ENCODE assay signal across 22 cellular contexts in the genomic region with DNA sequence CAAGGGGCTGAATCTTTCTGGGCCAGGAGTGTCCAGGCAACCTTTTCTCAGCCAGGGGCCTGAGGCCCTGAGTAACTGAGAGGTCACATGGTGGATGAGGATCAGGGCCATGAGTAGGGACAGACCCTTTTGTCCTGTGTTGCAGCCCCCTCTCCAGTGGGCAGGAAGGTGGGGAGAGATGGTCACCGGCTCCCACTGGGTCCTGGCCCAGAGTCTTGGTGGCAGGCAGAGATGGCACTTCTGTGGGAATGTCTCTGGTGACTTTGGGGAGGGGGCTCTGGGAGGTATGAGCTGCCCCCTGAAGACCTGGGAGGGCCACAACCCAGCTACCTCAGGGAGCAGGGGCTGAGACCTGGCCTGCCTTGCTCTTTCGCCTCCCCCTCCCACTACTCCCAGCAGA. TPM values are rescaled to one million over a fixed set of nuclear protein-coding genes. Genes with fewer than 3 reads are reported as not detected.
DNase-seq lines count a peak whose midpoint lies in the region; ATAC-seq, FAIRE-seq and TF ChIP-seq lines count a peak whose summit lies in the region.
"Had no signal": no experiment of that assay in that cellular context is flagged by ENCODE, and none has a peak within 500 bp of the region (broad histone marks: within the 10 kb centered on the region; RNA-seq: fewer than 3 reads in every experiment).

No MANE protein-coding gene starts in this region.

- no peak overlapping the region for H2BK12ac ChIP-seq in neuronal stem cell (ENCODE audit: low read length)

- no peak overlapping the region for H3K4ac ChIP-seq in neuronal stem cell (ENCODE audit: low read length)

- peaks cover 12% of the 10 kb centered on the region for H3K27me3 ChIP-seq in astrocyte (ENCODE audit: insufficient read depth, low read length)
- H3K27me3 ChIP-seq in neuronal stem cell (ENCODE audit: control insufficient read depth in 3 of 3, insufficient read depth in 3 of 3, low read depth in 1 of 3, low read length in 3 of 3) = peaks cover 0 to 75% (median 11%) of the 10 kb centered on the region in 3 experiments

- no peak overlapping the region for H2AK5ac ChIP-seq in neuronal stem cell (ENCODE audit: low read depth, low read length)

- no peak overlapping the region for H4K91ac ChIP-seq in neuronal stem cell (ENCODE audit: low read depth, low read length, poor library complexity)

- no peak overlapping the region for H3K4me2 ChIP-seq in astrocyte (ENCODE audit: low read length)
- H3K4me2 ChIP-seq in neuronal stem cell (ENCODE audit: insufficient read depth, low read length, poor library complexity, severe bottlenecking) = no peak overlapping the region

- peaks cover 3% of the 10 kb centered on the region for H3K36me3 Mint-ChIP-seq in astrocyte (ENCODE audit: low read depth, unreplicated experiment)

- H3K79me1 ChIP-seq in neuronal stem cell (ENCODE audit: low read depth, low read length) = no peaks in the 10 kb centered on the region

- H3K79me2 ChIP-seq in astrocyte (ENCODE audit: insufficient read depth, low read length) = no peaks in the 10 kb centered on the region

- H3K9me3 Mint-ChIP-seq in astrocyte (ENCODE audit: unreplicated experiment) = peaks cover 3% of the 10 kb centered on the region
- H3K9me3 Mint-ChIP-seq: CD4-positive, alpha-beta T cell had no signal

- no peaks in the 10 kb centered on the region for H3K36me3 ChIP-seq in astrocyte (ENCODE audit: insufficient read depth, low read length)
- H3K36me3 ChIP-seq in neuronal stem cell (replicated peaks in 1 of 2; ENCODE audit: control insufficient read depth in 2 of 2, insufficient read depth in 2 of 2, low read length in 2 of 2) = no peaks in the 10 kb centered on the region

- no peak overlapping the region for H4K8ac ChIP-seq in neuronal stem cell (ENCODE audit: low read depth, low read length)

- H3K4me1 ChIP-seq in astrocyte (ENCODE audit: insufficient read depth, low read length) (peaks cover 13% of the 10 kb centered on the region), neuronal stem cell (ENCODE audit: control insufficient read depth in 2 of 2, insufficient read depth in 1 of 2, low read depth in 1 of 2, low read length in 2 of 2) (peaks cover 0 to 18% of the 10 kb centered on the region in 2 donors)

- no peak for TF ChIP-seq CTCF in astrocyte (IDR thresholded peaks at IDR 0.05; ENCODE audit: insufficient read depth, low read depth, low read length)

- H3K4me3 ChIP-seq in astrocyte (ENCODE audit: insufficient read depth, low read depth, low read length) (no peak overlapping the region), neuronal stem cell (ENCODE audit: low read length in 2 of 2) (no peak overlapping the region)

- H3K14ac ChIP-seq in neuronal stem cell (ENCODE audit: low read length) = no peak overlapping the region

- H3K27ac ChIP-seq in astrocyte (ENCODE audit: low read depth, low read length) = no peak overlapping the region
- no peak overlapping the region for H3K27ac ChIP-seq in neuronal stem cell (replicated peaks; ENCODE audit: low read length)

- FAIRE-seq in astrocyte (lab: Jason Lieb, UNC) = no peak
- FAIRE-seq: GM12891, GM19239 had no signal

- WGBS in neuronal stem cell (ENCODE audit: extremely low coverage in 2 of 2, insufficient read length in 2 of 2, insufficient replicate concordance in 1 of 2), 2 donors = no CpG with 5 or more reads among the region's 2 CpGs

- H2BK120ac ChIP-seq in neuronal stem cell (ENCODE audit: low read depth, low read length) = no peak overlapping the region

- peak; percentile 49 for DNase-seq in activated effector memory CD4-positive, alpha-beta T cell treated with anti-CD3 and anti-CD28 coated beads, Interleukin-2, amount 50 U/mL, for 16 hours
- no peak for DNase-seq in activated effector memory CD4-positive, alpha-beta T cell treated with Interleukin-2 at 50 U/mL for 16 hours
- DNase-seq in astrocyte (ENCODE audit: low read depth) (no peak), neuronal stem cell (ENCODE audit: low spot score) (no peak), GM03348 (ENCODE audit: low spot score) (no peak), epidermal melanocyte (ENCODE audit: insufficient read length, low spot score) (no peak), DMS53 (lab: John Stamatoyannopoulos, UW) (no peak)
- DNase-seq: 8988T; CD4-positive, alpha-beta T cell; DMS153; KBM-7; NCI-H1105 treated with DMSO at 0.1 percent for 48 hours; NCI-H1694 treated with DMSO at 0.1 percent for 48 hours; NCI-H2107; NCI-H524; NCI-H82; RPMI8226; SIG-M5 had no signal

- H3K4me3 Mint-ChIP-seq in astrocyte (ENCODE audit: unreplicated experiment) = no peak overlapping the region
- H3K4me3 Mint-ChIP-seq: CD4-positive, alpha-beta T cell had no signal

- H3K9ac ChIP-seq in astrocyte (ENCODE audit: low read length) = no peak overlapping the region
- no peak overlapping the region for H3K9ac ChIP-seq in neuronal stem cell (ENCODE audit: low read depth, low read length, poor library complexity)

- H2AFZ ChIP-seq in astrocyte (ENCODE audit: low read depth, low read length) (no peak overlapping the region), neuronal stem cell (ENCODE audit: low read length) (no peak overlapping the region)

- peaks cover 11% of the 10 kb centered on the region for H3K27me3 Mint-ChIP-seq in astrocyte (ENCODE audit: low read depth, unreplicated experiment)

- no peak overlapping the region for H3K18ac ChIP-seq in neuronal stem cell (ENCODE audit: low read length)

- H2BK5ac ChIP-seq in neuronal stem cell (ENCODE audit: low read length) = no peak overlapping the region

- H3K4me1 Mint-ChIP-seq in astrocyte (ENCODE audit: low read depth, unreplicated experiment) = peaks cover 61% of the 10 kb centered on the region

- no peak overlapping the region for H2BK15ac ChIP-seq in neuronal stem cell (ENCODE audit: low read length)

- no peak for ATAC-seq in HG03135 (IDR thresholded peaks at IDR 0.05; ENCODE audit: unreplicated experiment)

- peak overlapping the region; percentile 51 for H3K27ac Mint-ChIP-seq in astrocyte (ENCODE audit: unreplicated experiment)
- H3K27ac Mint-ChIP-seq: CD4-positive, alpha-beta T cell had no signal

- H4K20me1 ChIP-seq in astrocyte (ENCODE audit: insufficient read depth, low read length) = no peaks in the 10 kb centered on the region

- H3K23ac ChIP-seq in neuronal stem cell (ENCODE audit: low read depth, low read length, poor library complexity) = peak overlapping the region; percentile 11

- H3K9me3 ChIP-seq in astrocyte (ENCODE audit: insufficient read depth, low read depth, low read length) (no peaks in the 10 kb centered on the region), neuronal stem cell (replicated peaks in 1 of 2; ENCODE audit: control insufficient read depth in 2 of 2, insufficient read depth in 1 of 2, low read depth in 1 of 2, low read length in 2 of 2) (no peaks in the 10 kb centered on the region)
- H3K9me3 ChIP-seq: Caco-2 had no signal

RNA-seq across cellular contexts. Expression of gene ESYT3, which starts 6.8 kb away (rescaled TPM):
- 2.0 and 2.6 TPM in 2 replicates for total RNA-seq in astrocyte
- 0.35 TPM for polyA plus RNA-seq in neuronal stem cell (2013, experiment 1 of 2)
- polyA plus RNA-seq in neuronal stem cell (2013, experiment 2 of 2) = 0.39 TPM
